ENCODE assay signal across 9 cellular contexts in the genomic region with DNA sequence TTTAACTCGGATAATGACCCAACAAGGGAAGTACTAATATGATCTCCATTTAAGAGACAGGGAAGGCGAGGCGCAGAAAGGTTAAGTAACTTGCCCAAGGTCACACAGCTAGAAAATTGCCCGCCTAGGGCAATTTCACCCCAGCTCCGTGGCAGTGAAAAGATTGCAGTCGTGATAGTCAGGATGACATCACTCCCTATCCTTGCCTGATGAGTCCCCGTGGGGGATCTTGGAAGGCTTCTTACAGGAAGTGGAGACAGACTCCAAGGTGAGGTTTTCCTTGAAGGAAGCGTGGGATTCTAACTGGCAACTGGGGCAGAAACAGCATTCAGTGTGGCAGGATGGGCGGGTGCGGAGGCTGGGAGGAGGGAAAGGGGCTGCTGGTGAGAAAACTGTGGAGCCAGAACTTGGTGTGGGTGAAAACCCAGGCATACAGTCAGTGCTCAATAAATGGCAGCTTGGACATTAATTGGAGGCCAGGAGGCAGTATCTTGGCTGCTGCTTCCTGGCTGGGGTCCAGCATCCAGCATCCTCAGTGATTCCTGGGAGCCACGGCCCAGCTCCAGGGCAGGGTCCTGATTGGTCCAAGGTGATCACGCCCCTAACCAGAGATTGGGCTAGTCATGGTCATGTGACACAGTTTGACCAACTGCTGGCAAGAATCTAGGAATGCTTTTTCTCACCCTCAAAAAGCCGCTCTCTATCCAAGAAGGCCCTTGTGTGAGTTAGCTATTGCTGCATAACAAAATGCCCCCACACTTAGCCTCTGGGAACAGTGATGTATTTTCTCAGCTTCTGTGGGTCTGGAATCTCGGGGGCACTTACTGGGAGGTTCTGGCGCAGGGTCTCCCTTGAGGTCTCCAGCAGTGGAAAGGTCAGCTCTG.
A peak's percentile ranks its signal among the peaks of the same experiment; 100 is the strongest.
DNase-seq lines count a peak whose midpoint lies in the region; ATAC-seq and TF ChIP-seq lines count a peak whose summit lies in the region.
"Had no signal": no experiment of that assay in that cellular context is flagged by ENCODE, and none has a peak within 500 bp of the region (broad histone marks: within the 10 kb centered on the region; RNA-seq: fewer than 3 reads in every experiment).

No MANE protein-coding gene starts in this region.

- no peak overlapping the region for H3K9ac ChIP-seq in fibroblast of lung (ENCODE audit: insufficient read depth, low read length)

- H3K27ac Mint-ChIP-seq in activated CD4-positive, alpha-beta memory T cell treated with anti-CD3 and anti-CD28 coated beads for 36 hours, result no peak overlapping the region

- H3K27ac ChIP-seq in fibroblast of lung (ENCODE audit: insufficient read depth, low read length), result peak overlapping the region; percentile 5

- CTCF ChIA-PET in activated CD4-positive, alpha-beta memory T cell treated with anti-CD3 and anti-CD28 coated beads for 36 hours (lab: Charles Lee), result no interaction called here

- H3K36me3 ChIP-seq in fibroblast of lung (ENCODE audit: control insufficient read depth, insufficient read depth, low read length), result no peaks in the 10 kb centered on the region

- peaks cover 1% of the 10 kb centered on the region for H3K9me3 Mint-ChIP-seq in activated CD4-positive, alpha-beta memory T cell treated with anti-CD3 and anti-CD28 coated beads for 36 hours

- intact Hi-C loops in activated CD4-positive, alpha-beta memory T cell treated with anti-CD3 and anti-CD28 coated beads for 36 hours (cut with micrococcal nuclease), result no loop called here

- H3K79me2 ChIP-seq in fibroblast of lung (ENCODE audit: control insufficient read depth, insufficient read depth, low read length), result no peaks in the 10 kb centered on the region

- peaks cover 34% of the 10 kb centered on the region for H3K4me1 ChIP-seq in fibroblast of lung (ENCODE audit: control insufficient read depth, extremely low read depth, insufficient read depth, low read length)

- no peaks in the 10 kb centered on the region for H3K9me3 ChIP-seq in fibroblast of lung (ENCODE audit: control insufficient read depth, insufficient read depth, low read depth, low read length)

- peak; percentile 90 for DNase-seq in EH (ENCODE audit: low read depth)
- peak; percentile 13 for DNase-seq in RKO (ENCODE audit: low spot score)
- peak; percentile 46 to 84 for DNase-seq in fibroblast of lung (ENCODE audit: low read depth in 2 of 2)
- peak; percentile 63 for DNase-seq in renal cortical epithelial cell (ENCODE audit: low read depth)
- no peak for DNase-seq in NCI-H524 (lab: John Stamatoyannopoulos, UW)
- no peak for DNase-seq in activated CD4-positive, alpha-beta memory T cell treated with anti-CD3 and anti-CD28 coated beads for 36 hours
- DNase-seq: activated effector memory CD4-positive, alpha-beta T cell treated with anti-CD3 and anti-CD28 coated beads, Interleukin-2, amount 50 U/mL, for 16 hours had no signal

- H3K4me3 Mint-ChIP-seq in activated CD4-positive, alpha-beta memory T cell treated with anti-CD3 and anti-CD28 coated beads for 36 hours, result no peak overlapping the region

- TF ChIP-seq CTCF in fibroblast of lung (conservative IDR thresholded peaks at IDR 0.05 in 1 of 2, IDR thresholded peaks at IDR 0.05 in 1 of 2; ENCODE audit: low read depth in 1 of 2, low read length in 2 of 2), result no peak

- H3K36me3 Mint-ChIP-seq in activated CD4-positive, alpha-beta memory T cell treated with anti-CD3 and anti-CD28 coated beads for 36 hours, result no peaks in the 10 kb centered on the region

- H2AFZ ChIP-seq in fibroblast of lung (ENCODE audit: low read length), result no peak overlapping the region

- no peaks in the 10 kb centered on the region for H4K20me1 ChIP-seq in fibroblast of lung (ENCODE audit: control insufficient read depth, extremely low read depth, insufficient read depth, low read length)

- peaks cover 35% of the 10 kb centered on the region for H3K4me1 Mint-ChIP-seq in activated CD4-positive, alpha-beta memory T cell treated with anti-CD3 and anti-CD28 coated beads for 36 hours (ENCODE audit: low read depth)

- H3K27me3 ChIP-seq in fibroblast of lung (ENCODE audit: control insufficient read depth, insufficient read depth, low read length), result no peaks in the 10 kb centered on the region

- peak overlapping the region; percentile 77 for H3K4me2 ChIP-seq in fibroblast of lung (ENCODE audit: extremely low read depth, insufficient read depth, low read length)

- no peak overlapping the region for H3K4me3 ChIP-seq in fibroblast of lung (replicated peaks in 1 of 4; ENCODE audit: control extremely low read depth in 1 of 4, insufficient read depth in 1 of 4, low read depth in 3 of 4, low read length in 4 of 4)

- ATAC-seq in esophagus mucosa (no peak), HG03520 (IDR thresholded peaks at IDR 0.05; ENCODE audit: unreplicated experiment) (no peak)

- POLR2A ChIA-PET in activated CD4-positive, alpha-beta memory T cell treated with anti-CD3 and anti-CD28 coated beads for 36 hours (lab: Charles Lee), result interaction anchor here (0.8 kb wide), 1 partner anchor 25 kb away, joined by 4 read pairs; no protein-coding TSS in a partner anchor

- peaks cover 3% of the 10 kb centered on the region for H3K27me3 Mint-ChIP-seq in activated CD4-positive, alpha-beta memory T cell treated with anti-CD3 and anti-CD28 coated beads for 36 hours

Comparison
In these comparisons a context has a peak if more than half of its experiments do, and no peak if none do; other contexts are left out.
1. DNase-seq: peak in EH (single experiment), RKO (single experiment), fibroblast of lung (2 of 2) and renal cortical epithelial cell (single experiment); none in NCI-H524 (0 of 2) and activated CD4-positive, alpha-beta memory T cell treated with anti-CD3 and anti-CD28 coated beads for 36 hours (single experiment).